Comparison of ENCODE assay signal across 1 cellular context in the genomic region with DNA sequence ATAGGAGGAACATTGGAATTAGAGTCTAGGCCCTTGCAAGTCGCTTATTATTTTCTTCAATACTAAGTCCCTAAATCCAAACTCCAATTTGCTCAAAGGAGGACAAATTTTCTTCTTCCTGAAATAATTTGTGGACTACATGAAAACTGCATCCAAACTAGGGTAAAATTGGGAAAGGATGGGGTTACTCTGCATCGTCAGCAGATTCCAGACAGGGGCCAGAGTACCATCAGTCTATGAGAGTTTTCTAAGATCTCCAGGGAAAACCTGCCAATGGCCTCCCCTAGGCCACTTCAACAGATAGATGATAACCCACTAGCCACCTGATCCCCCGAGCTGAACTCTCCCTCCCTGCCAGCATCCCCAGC.
TF ChIP-seq lines count a peak whose summit lies in the region.

No MANE protein-coding gene starts in this region.

TF ChIP-seq in H1, 55 proteins besides CTCF, POLR2A, EP300 and RAD21:
- TF ChIP-seq MAFK (IDR thresholded peaks at IDR 0.05; ENCODE audit: low read depth, low read length), result 0 out of 2 replicates have a peak, but pooled peaks have one; percentile 20
- TF ChIP-seq KDM4A (IDR thresholded peaks at IDR 0.05; ENCODE audit: low read depth, low read length, severe bottlenecking), result no peak
